Comparison of ENCODE assay signal across 24 cellular contexts in genomic region chr6:64041373-64041772, GRCh38.
"Had no signal": no experiment of that assay in that cellular context is flagged by ENCODE, and none has a peak within 500 bp of the region (broad histone marks: within the 10 kb centered on the region; RNA-seq: fewer than 3 reads in every experiment).

No MANE protein-coding gene starts in this region.

- H3K4me3 ChIP-seq: PC-9, SJCRH30 had no signal

- H3K36me3 ChIP-seq: SJCRH30 had no signal

- DNase-seq: KBM-7; MV-4-11; NCI-H1048; NCI-H1105; NCI-H1417; NCI-H1436 treated with DMSO at 0.1 percent for 48 hours; NCI-H1694; NCI-H187 treated with DMSO at 0.1 percent for 48 hours; NCI-H2029 treated with DMSO at 0.1 percent for 48 hours; NCI-H2171; NCI-H226; NCI-H446; NCI-H510A; NCI-H524 treated with DMSO at 0.1 percent for 48 hours; NCI-H69; NCI-H774; NK-92 treated with Interleukin-12 subunit alpha and Interleukin-12 subunit beta, amount 100 ng/mL, for 24 hours; OCI-M1; PC-9; RPMI8226; SHP77; SJCRH30; SW 1271 had no signal

- H2AFZ ChIP-seq: PC-9 had no signal

- H3K4me2 ChIP-seq: PC-9 had no signal

- H3K27me3 ChIP-seq: SJCRH30 had no signal

- H3K9me3 ChIP-seq: SJCRH30 had no signal

- H3K4me1 ChIP-seq: SJCRH30 had no signal

- H3K27ac ChIP-seq: HL-60, PC-9, SJCRH30 had no signal
